ENCODE assay signal across 13 cellular contexts in genomic region chr9:92176068-92176799, GRCh38.
DNase-seq lines count a peak whose midpoint lies in the region; ATAC-seq, FAIRE-seq and TF ChIP-seq lines count a peak whose summit lies in the region.
"Had no signal": no experiment of that assay in that cellular context is flagged by ENCODE, and none has a peak within 500 bp of the region (broad histone marks: within the 10 kb centered on the region; RNA-seq: fewer than 3 reads in every experiment).

No MANE protein-coding gene starts in this region.

- H3K79me2 ChIP-seq in Karpas-422 (ENCODE audit: low read length), result no peaks in the 10 kb centered on the region
- H3K79me2 ChIP-seq in HepG2 (ENCODE audit: insufficient read depth, low read length), result no peaks in the 10 kb centered on the region

- FAIRE-seq in HepG2 (lab: Jason Lieb, UNC), result no peak

- TF ChIP-seq EP300 in HepG2 (IDR thresholded peaks at IDR 0.05; ENCODE audit: low read depth in 2 of 2, low read length in 2 of 2) (no peak), HepG2 (CRISPR knock-in tag; IDR thresholded peaks at IDR 0.05; ENCODE audit: borderline replicate concordance) (no peak)

- H3K9me3 ChIP-seq in Karpas-422 (ENCODE audit: low read length), result no peaks in the 10 kb centered on the region
- H3K9me3 ChIP-seq in HepG2 (ENCODE audit: low read length), result no peaks in the 10 kb centered on the region

- H3K27me3 ChIP-seq in Karpas-422 (ENCODE audit: low read length) (no peaks in the 10 kb centered on the region), HepG2 (ENCODE audit: control insufficient read depth in 1 of 2, insufficient read depth in 2 of 2, low read length in 2 of 2) (peaks cover 3 to 43% of the 10 kb centered on the region in 2 experiments; a peak in 4 of 5 replicates)

- H3K36me3 ChIP-seq in Karpas-422 (ENCODE audit: insufficient read depth, low read length) (no peaks in the 10 kb centered on the region), HepG2 (replicated peaks in 1 of 2; ENCODE audit: control insufficient read depth in 1 of 2, insufficient read depth in 2 of 2, low read length in 2 of 2) (no peaks in the 10 kb centered on the region)

- H3K4me3 ChIP-seq in Karpas-422 (ENCODE audit: low read length) (no peak overlapping the region), astrocyte of the spinal cord (ENCODE audit: low read depth, low read length) (no peak overlapping the region), HepG2 (replicated peaks in 1 of 3; ENCODE audit: insufficient read depth in 1 of 3, low read depth in 2 of 3, low read length in 3 of 3) (no peak overlapping the region)

- WGBS in HepG2 (ENCODE audit: low lambda C conversion rate), result 52% methylated on average over 6 of the region's 9 CpGs

- peak; percentile 48 for DNase-seq in ELR (ENCODE audit: low read depth)
- DNase-seq in Karpas-422, result peak; percentile 64
- DNase-seq in astrocyte of the spinal cord (ENCODE audit: low read depth, low spot score), result no peak
- no peak for DNase-seq in HepG2 (ENCODE audit: low spot score)
- no peak for DNase-seq in NCI-H2227 (lab: John Stamatoyannopoulos, UW; ENCODE audit: unreplicated experiment)
- DNase-seq in activated naive CD4-positive, alpha-beta T cell treated with Interleukin-2 at 50 U/mL for 16 hours, result no peak
- DNase-seq: aorta; DMS153; NCI-H510A treated with DMSO at 0.1 percent for 48 hours; stimulated activated CD4-positive, alpha-beta T cell treated with anti-CD3 and anti-CD28 coated beads, Interleukin-4, amount 100 ng/mL, for 1 hour had no signal

- TF ChIP-seq CTCF in astrocyte of the spinal cord (IDR thresholded peaks at IDR 0.05; ENCODE audit: low read depth, low read length) (peak; percentile 32), HepG2 (CRISPR knock-in tag; IDR thresholded peaks at IDR 0.05) (peak; percentile 40; the same call in 1 of the 2 replicates)

- intact Hi-C loops in HepG2 (cut with micrococcal nuclease; ENCODE audit: unreplicated experiment), result no loop called here

- H4K20me1 ChIP-seq in Karpas-422 (ENCODE audit: insufficient read depth, low read depth, low read length), result no peaks in the 10 kb centered on the region
- no peaks in the 10 kb centered on the region for H4K20me1 ChIP-seq in HepG2 (ENCODE audit: insufficient read depth, low read length)

- no peaks in the 10 kb centered on the region for H3K9me2 ChIP-seq in Karpas-422 (replicated peaks; ENCODE audit: insufficient read depth, low read length)

- no peak overlapping the region for H3K9ac ChIP-seq in Karpas-422 (ENCODE audit: low read length)
- no peak overlapping the region for H3K9ac ChIP-seq in HepG2 (ENCODE audit: insufficient read depth, low read depth, low read length)

- POLR2A ChIA-PET in HepG2 (lab: Yijun Ruan, JAX), result no interaction called here

- CTCF ChIA-PET in HepG2 (lab: Yijun Ruan, JAX; ENCODE audit: low intra/inter-chr PET ratio, low total read pairs), result no interaction called here

- H3K4me1 ChIP-seq in Karpas-422 (ENCODE audit: low read length), result peaks cover 11% of the 10 kb centered on the region
- H3K4me1 ChIP-seq in HepG2 (ENCODE audit: insufficient read depth, low read length), result peaks cover 13% of the 10 kb centered on the region

- TF ChIP-seq POLR2A in HepG2 (IDR thresholded peaks at IDR 0.05; ENCODE audit: insufficient read depth in 1 of 2, low read depth in 2 of 2, low read length in 2 of 2), result no peak

- H3K4me2 ChIP-seq in Karpas-422 (ENCODE audit: low read depth, low read length, poor library complexity, severe bottlenecking) (no peak overlapping the region), HepG2 (ENCODE audit: low read depth, low read length) (no peak overlapping the region)

- H3K27ac ChIP-seq in Karpas-422 (ENCODE audit: low read length) (no peak overlapping the region), HepG2 (ENCODE audit: extremely low read length, insufficient read depth, low read length) (no peak overlapping the region)

- ATAC-seq in HepG2 (peak; percentile 72), GM21717 (IDR thresholded peaks at IDR 0.05; ENCODE audit: unreplicated experiment) (no peak), HG02763 (IDR thresholded peaks at IDR 0.05; ENCODE audit: unreplicated experiment) (no peak)
- ATAC-seq: esophagus mucosa had no signal

- no peak for TF ChIP-seq RAD21 in HepG2 (CRISPR knock-in tag; IDR thresholded peaks at IDR 0.05)

- H2AFZ ChIP-seq in Karpas-422 (ENCODE audit: low read length), result no peak overlapping the region
- H2AFZ ChIP-seq in HepG2 (ENCODE audit: low read length), result no peak overlapping the region

- BruUV-seq in HepG2 (replicated peaks; lab: Mats Ljungman, UMichigan), result no TSS peak

- in situ Hi-C loops in astrocyte of the spinal cord (cut with HindIII; ENCODE audit: low sequenced_read_pairs), result no loop called here
- in situ Hi-C loops in HepG2 (cut with HindIII; ENCODE audit: extremely low pct_ligation_motif_present, low pct_unique_long_range_greater_than_20kb), result no loop called here

TF ChIP-seq in HepG2, 621 proteins besides CTCF, POLR2A, EP300 and RAD21:
- TF ChIP-seq SMC3 (IDR thresholded peaks at IDR 0.05; ENCODE audit: low read length) (peak; percentile 7; the same call in 1 of the 2 replicates), GLMP (CRISPR knock-in tag; IDR thresholded peaks at IDR 0.05; ENCODE audit: borderline replicate concordance) (no peak)

Comparison
In these comparisons a context has a peak if more than half of its experiments do, and no peak if none do; other contexts are left out.
1. DNase-seq: peak in ELR (single experiment) and Karpas-422 (single experiment); none in astrocyte of the spinal cord (single experiment), HepG2 (single experiment), NCI-H2227 (single experiment) and activated naive CD4-positive, alpha-beta T cell treated with Interleukin-2 at 50 U/mL for 16 hours (single experiment).